14 cellular contexts compared by ENCODE assay signal in the genomic region with DNA sequence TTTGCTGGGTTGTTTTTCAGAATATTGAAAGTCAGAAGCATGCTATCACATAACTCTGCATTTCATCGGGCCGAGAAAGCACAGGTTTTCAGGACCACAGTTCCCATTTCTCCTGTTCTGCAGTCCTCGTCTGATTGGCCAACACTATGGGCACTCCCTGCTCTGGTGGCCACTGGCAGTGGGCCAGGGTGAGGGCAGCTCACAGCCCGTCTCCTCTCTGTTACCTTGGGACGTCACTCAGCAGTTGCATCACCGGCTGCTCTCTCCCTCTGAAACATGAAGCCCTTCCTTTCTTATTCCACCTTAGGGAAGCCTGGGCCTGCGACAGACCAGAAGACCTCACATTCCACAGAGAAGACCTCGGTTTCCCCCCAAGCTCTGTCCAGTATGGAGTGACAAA. TPM values are rescaled to one million over a fixed set of nuclear protein-coding genes. Genes with fewer than 3 reads are reported as not detected.
DNase-seq lines count a peak whose midpoint lies in the region; ATAC-seq and TF ChIP-seq lines count a peak whose summit lies in the region.
"Had no signal": no experiment of that assay in that cellular context is flagged by ENCODE, and none has a peak within 500 bp of the region (broad histone marks: within the 10 kb centered on the region; RNA-seq: fewer than 3 reads in every experiment).

No MANE protein-coding gene starts in this region.

- H3K4me1 ChIP-seq in esophagus squamous epithelium = peaks cover 14 to 56% (median 30%) of the 10 kb centered on the region in 3 donors
- H3K4me1 ChIP-seq in prostate gland (replicated peaks) = no peaks in the 10 kb centered on the region

- TF ChIP-seq POLR2A in esophagus squamous epithelium (IDR thresholded peaks at IDR 0.05) (no peak), prostate gland (IDR thresholded peaks at IDR 0.05) (no peak)

- intact Hi-C loops in esophagus squamous epithelium (cut with DNase I) = no loop called here
- intact Hi-C loops in posterior vena cava (cut with DNase I) = loop anchor here (5.0 kb wide), 3 partner anchors 37 to 353 kb away; no protein-coding TSS in a partner anchor
- intact Hi-C loops in prostate gland (cut with DNase I) = no loop called here

- 44 to 53% methylated on average over 7 to 8 of the region's 8 CpGs for WGBS in esophagus squamous epithelium, 2 donors
- 39% methylated on average over 8 of the region's 8 CpGs for WGBS in prostate gland

- H3K27ac Mint-ChIP-seq in endothelial cell (ENCODE audit: unreplicated experiment) = no peak overlapping the region
- H3K27ac Mint-ChIP-seq: activated naive CD8-positive, alpha-beta T cell treated with anti-CD3 and anti-CD28 coated beads for 36 hours; endodermal cell had no signal

- H3K36me3 ChIP-seq in esophagus squamous epithelium (no peaks in the 10 kb centered on the region), prostate gland (no peaks in the 10 kb centered on the region)
- H3K36me3 ChIP-seq: MG63, SJSA1, upper lobe of left lung had no signal

- H3K9me3 ChIP-seq in esophagus squamous epithelium (no peaks in the 10 kb centered on the region), prostate gland (no peaks in the 10 kb centered on the region)
- H3K9me3 ChIP-seq: MG63, SJSA1, upper lobe of left lung had no signal

- TF ChIP-seq CTCF in esophagus squamous epithelium (IDR thresholded peaks at IDR 0.05) = no peak
- TF ChIP-seq CTCF in prostate gland (IDR thresholded peaks at IDR 0.05) = no peak
- no peak for TF ChIP-seq CTCF in endothelial cell (IDR thresholded peaks at IDR 0.05; ENCODE audit: unreplicated experiment)

- ATAC-seq in GM19324 (IDR thresholded peaks at IDR 0.05; ENCODE audit: low FRiP score, unreplicated experiment) = no peak

- H3K9me3 Mint-ChIP-seq in endothelial cell (ENCODE audit: unreplicated experiment) = no peaks in the 10 kb centered on the region
- H3K9me3 Mint-ChIP-seq: activated naive CD8-positive, alpha-beta T cell treated with anti-CD3 and anti-CD28 coated beads for 36 hours had no signal

- H3K27me3 ChIP-seq in esophagus squamous epithelium = no peaks in the 10 kb centered on the region
- no peaks in the 10 kb centered on the region for H3K27me3 ChIP-seq in prostate gland (replicated peaks; ENCODE audit: insufficient read depth)
- H3K27me3 ChIP-seq: MG63, SJSA1, upper lobe of left lung had no signal

- H3K36me3 Mint-ChIP-seq in endothelial cell (ENCODE audit: low read depth, unreplicated experiment) = no peaks in the 10 kb centered on the region
- H3K36me3 Mint-ChIP-seq: activated naive CD8-positive, alpha-beta T cell treated with anti-CD3 and anti-CD28 coated beads for 36 hours had no signal

- no peak overlapping the region for H3K4me3 Mint-ChIP-seq in endothelial cell (ENCODE audit: unreplicated experiment)
- H3K4me3 Mint-ChIP-seq: activated naive CD8-positive, alpha-beta T cell treated with anti-CD3 and anti-CD28 coated beads for 36 hours; endodermal cell had no signal

- peaks cover 2% of the 10 kb centered on the region for H3K27me3 Mint-ChIP-seq in endothelial cell (ENCODE audit: unreplicated experiment)

- peaks cover 5% of the 10 kb centered on the region for H3K4me1 Mint-ChIP-seq in endothelial cell (ENCODE audit: unreplicated experiment)
- H3K4me1 Mint-ChIP-seq: activated naive CD8-positive, alpha-beta T cell treated with anti-CD3 and anti-CD28 coated beads for 36 hours; endodermal cell had no signal

- DNase-seq in HK-2 (ENCODE audit: unreplicated experiment) (peak; percentile 60), NCI-H226 (peak; percentile 45), esophagus squamous epithelium (lab: John Stamatoyannopoulos, UW) (no peak), posterior vena cava (ENCODE audit: low spot score) (peak; percentile 53), prostate gland (ENCODE audit: low spot score) (no peak), endothelial cell (ENCODE audit: low spot score) (no peak)
- no peak for DNase-seq in activated CD4-positive, alpha-beta T cell treated with anti-CD3 and anti-CD28 coated beads, Interleukin-2, amount 50 U/mL, for 1 hour
- DNase-seq: activated CD4-positive, alpha-beta T cell treated with anti-CD3 and anti-CD28 coated beads, Interleukin-2, amount 50 U/mL, for 4 hours; activated naive CD8-positive, alpha-beta T cell treated with anti-CD3 and anti-CD28 coated beads for 36 hours; endodermal cell; MG63 had no signal

- peak overlapping the region in 3 of 4 donors; percentile 31 to 58 (median 34) for H3K27ac ChIP-seq in esophagus squamous epithelium
- H3K27ac ChIP-seq in prostate gland = no peak overlapping the region
- H3K27ac ChIP-seq: SJSA1, upper lobe of left lung had no signal

- H3K4me3 ChIP-seq in esophagus squamous epithelium = no peak overlapping the region
- H3K4me3 ChIP-seq in prostate gland = no peak overlapping the region
- H3K4me3 ChIP-seq: MG63, SJSA1, upper lobe of left lung had no signal

RNA-seq across cellular contexts. Expression of gene MICAL3, which starts 11.4 kb away (rescaled TPM):
- total RNA-seq in esophagus squamous epithelium (10 to 100 TPM; 11.2 to 30.9 (median 15.9) TPM), posterior vena cava (100 to 1,000 TPM; 106 to 114 TPM), prostate gland (10 to 100 TPM; 58.6 to 78.7 TPM), endothelial cell (ENCODE audit: unreplicated experiment) (54.3 TPM)

RNA-seq across cellular contexts. Expression of gene PEX26, which starts 42.0 kb away (rescaled TPM):
- total RNA-seq in esophagus squamous epithelium (10 to 100 TPM; 17.2 to 32.3 (median 22.9) TPM), posterior vena cava (10 to 100 TPM; 25.5 to 28.5 TPM), prostate gland (10 to 100 TPM; 34.7 to 38.2 TPM), endothelial cell (ENCODE audit: unreplicated experiment) (49.7 TPM)

Comparison
In these comparisons a context has a peak if more than half of its experiments do, and no peak if none do; other contexts are left out.
1. DNase-seq: peak in HK-2 (single experiment), NCI-H226 (single experiment) and posterior vena cava (single experiment); none in esophagus squamous epithelium (single experiment), activated CD4-positive, alpha-beta T cell treated with anti-CD3 and anti-CD28 coated beads, Interleukin-2, amount 50 U/mL, for 1 hour (single experiment), prostate gland (single experiment) and endothelial cell (single experiment).
2. H3K27ac ChIP-seq: peak in esophagus squamous epithelium (3 of 4); none in prostate gland (0 of 2).
3. intact Hi-C loops: an anchor here in posterior vena cava (5.0 kb wide); none called in esophagus squamous epithelium and prostate gland.